Comparison of ENCODE assay signal across 22 cellular contexts in the genomic region with DNA sequence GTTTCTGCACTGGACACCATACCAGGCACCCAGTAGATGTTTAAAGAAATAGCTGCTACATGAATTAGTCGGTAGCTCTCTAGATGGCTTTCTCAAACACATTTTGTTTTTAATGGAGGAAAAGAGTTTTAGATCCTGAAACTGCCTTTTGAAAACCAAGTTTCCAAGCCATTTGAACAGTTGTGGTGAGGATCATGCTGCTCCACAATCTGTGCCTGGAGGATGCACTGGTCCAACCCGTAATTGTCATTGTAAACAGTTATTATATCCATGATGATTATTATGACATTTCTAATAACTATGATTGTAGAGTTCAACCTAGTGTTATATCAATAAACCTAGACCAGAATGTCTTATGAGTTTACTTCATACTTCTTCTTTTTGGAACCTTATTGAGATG. TPM values are rescaled to one million over a fixed set of nuclear protein-coding genes. Genes with fewer than 3 reads are reported as not detected.
DNase-seq lines count a peak whose midpoint lies in the region; FAIRE-seq and TF ChIP-seq lines count a peak whose summit lies in the region.
"Had no signal": no experiment of that assay in that cellular context is flagged by ENCODE, and none has a peak within 500 bp of the region (broad histone marks: within the 10 kb centered on the region; RNA-seq: fewer than 3 reads in every experiment).

No MANE protein-coding gene starts in this region.

- no peak overlapping the region for H2AK5ac ChIP-seq in mesenchymal stem cell (ENCODE audit: low read length, severe bottlenecking)

- H3K4me2 ChIP-seq in mesenchymal stem cell (ENCODE audit: low read length, poor library complexity, severe bottlenecking): no peak overlapping the region
- H3K4me2 ChIP-seq: BLaER1 had no signal

- H3K4ac ChIP-seq in mesenchymal stem cell (ENCODE audit: low read depth in 1 of 2, low read length in 2 of 2): no peak overlapping the region

- H3K36me3 ChIP-seq in SK-N-MC (ENCODE audit: insufficient read depth, low read length) (no peaks in the 10 kb centered on the region), mesenchymal stem cell (ENCODE audit: control insufficient read depth in 1 of 2, insufficient read depth in 2 of 2, low read depth in 1 of 2, low read length in 2 of 2) (no peaks in the 10 kb centered on the region)
- H3K36me3 ChIP-seq: BE2C, BLaER1 had no signal

- H4K91ac ChIP-seq in mesenchymal stem cell (ENCODE audit: low read length): no peak overlapping the region

- H3K4me3 ChIP-seq in SK-N-MC (no peak overlapping the region), mesenchymal stem cell (ENCODE audit: insufficient read depth in 1 of 2, low read depth in 1 of 2, low read length in 2 of 2) (no peak overlapping the region)
- H3K4me3 ChIP-seq: BLaER1, GM12878 had no signal

- no peak for TF ChIP-seq POLR2A in H54 (IDR thresholded peaks at IDR 0.05; ENCODE audit: low read depth, low read length)

- H3K27ac ChIP-seq in SK-N-MC (peak overlapping the region; percentile 29), mesenchymal stem cell (ENCODE audit: low read length, poor library complexity, severe bottlenecking) (no peak overlapping the region)
- H3K27ac ChIP-seq: BLaER1 had no signal

- no peak overlapping the region for H3K14ac ChIP-seq in mesenchymal stem cell (ENCODE audit: low read length in 2 of 2)

- no peaks in the 10 kb centered on the region for H3K4me1 ChIP-seq in mesenchymal stem cell (ENCODE audit: control insufficient read depth, insufficient read depth, low read depth, low read length)
- H3K4me1 ChIP-seq: BE2C, BLaER1 had no signal

- H2BK5ac ChIP-seq in mesenchymal stem cell (ENCODE audit: low read depth, low read length, poor library complexity, severe bottlenecking): no peak overlapping the region

- no peaks in the 10 kb centered on the region for H3K79me1 ChIP-seq in mesenchymal stem cell (replicated peaks; ENCODE audit: low read length, poor library complexity, severe bottlenecking)

- H3K23ac ChIP-seq in mesenchymal stem cell (ENCODE audit: low read length in 2 of 2): no peak overlapping the region

- FAIRE-seq in H54 (lab: Jason Lieb, UNC): peak; percentile 90
- FAIRE-seq: A204.1, D721Med, GM12878, GM12892, GM18507 had no signal

- no peak for DNase-seq in H54 (ENCODE audit: insufficient read length, low spot score)
- no peak for DNase-seq in SK-N-MC (ENCODE audit: low read depth, low spot score)
- peak; percentile 59 for DNase-seq in cerebellum (ENCODE audit: low spot score)
- DNase-seq in hepatic stellate cell (ENCODE audit: low spot score): no peak
- no peak for DNase-seq in mesenchymal stem cell
- no peak for DNase-seq in GOT3 (lab: John Stamatoyannopoulos, UW)
- DNase-seq: 8988T; ACHN; BE2C; Calu3; CD4-positive, alpha-beta memory T cell; CD4-positive, CD25-positive, alpha-beta regulatory T cell; CD8-positive, alpha-beta memory T cell; COR-L47; DMS79 treated with DMSO at 0.1 percent for 48 hours; GDM1 had no signal

- no peaks in the 10 kb centered on the region for H3K9me3 ChIP-seq in SK-N-MC (ENCODE audit: low read depth, low read length)
- no peaks in the 10 kb centered on the region for H3K9me3 ChIP-seq in mesenchymal stem cell (ENCODE audit: control insufficient read depth, low read length)
- H3K9me3 ChIP-seq: BE2C, BLaER1 had no signal

- WGBS in mesenchymal stem cell: 100% methylated on average over 1 of the region's 2 CpGs

- no peak overlapping the region for H2BK12ac ChIP-seq in mesenchymal stem cell (ENCODE audit: low read length in 2 of 2)

- H3K9ac ChIP-seq in SK-N-MC (ENCODE audit: insufficient read length): no peak overlapping the region
- H3K9ac ChIP-seq in mesenchymal stem cell (ENCODE audit: low read length): no peak overlapping the region
- H3K9ac ChIP-seq: BLaER1 had no signal

- no peak overlapping the region for H2AFZ ChIP-seq in mesenchymal stem cell (ENCODE audit: low read depth, low read length)

- no peak overlapping the region for H2BK120ac ChIP-seq in mesenchymal stem cell (ENCODE audit: low read depth, low read length)

- no peaks in the 10 kb centered on the region for H3K27me3 ChIP-seq in mesenchymal stem cell (ENCODE audit: control insufficient read depth in 1 of 2, insufficient read depth in 1 of 2, low read length in 2 of 2)
- H3K27me3 ChIP-seq: BLaER1 had no signal

- H3K18ac ChIP-seq in mesenchymal stem cell (ENCODE audit: low read depth in 1 of 2, low read length in 2 of 2): no peak overlapping the region

- no peak overlapping the region for H4K8ac ChIP-seq in mesenchymal stem cell (ENCODE audit: low read length)

- no peak overlapping the region for H2BK15ac ChIP-seq in mesenchymal stem cell (ENCODE audit: low read depth, poor library complexity, severe bottlenecking)

RNA-seq across cellular contexts. Expression of a gene that starts 35.9 kb away (rescaled TPM):
- total RNA-seq in cerebellum: 205 TPM
- 183 TPM for polyA plus RNA-seq in mesenchymal stem cell (2013, experiment 1 of 2)
- polyA plus RNA-seq in mesenchymal stem cell (2013, experiment 2 of 2): 181 TPM
